Comparison of ENCODE assay signal across 9 cellular contexts in the genomic region with DNA sequence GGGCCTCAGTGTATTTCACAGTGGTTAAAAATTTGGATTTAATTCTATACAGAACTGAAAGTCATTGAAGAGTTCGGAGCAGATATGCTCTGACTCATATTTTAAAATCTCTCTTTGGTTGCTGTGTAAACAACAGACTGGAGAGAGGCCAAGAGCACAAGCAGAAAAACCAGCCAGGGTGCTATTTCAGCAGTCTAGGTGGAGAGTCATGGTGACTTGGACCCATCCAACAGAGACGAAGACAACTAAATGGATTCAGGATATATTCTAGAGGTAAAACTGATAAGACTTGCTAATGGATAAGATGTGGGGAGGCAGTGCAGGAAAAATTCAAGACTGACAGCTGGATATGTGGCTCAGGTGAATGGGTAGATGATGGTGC.
A peak's percentile ranks its signal among the peaks of the same experiment; 100 is the strongest.
DNase-seq lines count a peak whose midpoint lies in the region; ATAC-seq and TF ChIP-seq lines count a peak whose summit lies in the region.
"Had no signal": no experiment of that assay in that cellular context is flagged by ENCODE, and none has a peak within 500 bp of the region (broad histone marks: within the 10 kb centered on the region; RNA-seq: fewer than 3 reads in every experiment).

No MANE protein-coding gene starts in this region.

- intact Hi-C loops in PC-3 (cut with micrococcal nuclease): no loop called here
- intact Hi-C loops in stomach (cut with DNase I; ENCODE audit: low total_unique reads): no loop called here

- no TSS peak for BruUV-seq in PC-3 (replicated peaks; lab: Mats Ljungman, UMichigan)

- H3K79me2 ChIP-seq in PC-3 (ENCODE audit: low read length): peaks cover 10% of the 10 kb centered on the region

- POLR2A ChIA-PET in PC-3 (lab: Charles Lee; ENCODE audit: unreplicated experiment): no interaction called here

- DNase-seq in HS-5 (ENCODE audit: low read depth): peak; percentile 80
- DNase-seq in PC-3: peak; percentile 94
- peak; percentile 91 for DNase-seq in fibroblast of pulmonary artery (ENCODE audit: low read depth)
- DNase-seq in stomach: peak; percentile 74
- no peak for DNase-seq in activated CD4-positive, CD25-positive, alpha-beta regulatory T cell (lab: John Stamatoyannopoulos, UW)
- no peak for DNase-seq in C1 segment of cervical spinal cord (lab: John Stamatoyannopoulos, UW)
- no peak for DNase-seq in stimulated activated naive B cell treated with anti-CD40 and anti-IgM and Interleukin-4, amounts not matched to agents 10 μg/mL and 1 μg/mL and 100 μg/mL, for 72 hours
- DNase-seq: activated B cell treated with CpG ODN at 0.5 μM for 24 hours had no signal

- TF ChIP-seq POLR2A in stomach (IDR thresholded peaks at IDR 0.05): no peak

- no peak overlapping the region for H3K27ac Mint-ChIP-seq in stimulated activated naive B cell treated with anti-CD40 and anti-IgM and Interleukin-4, amounts not matched to agents 10 μg/mL and 1 μg/mL and 100 μg/mL, for 72 hours
- H3K27ac Mint-ChIP-seq: activated B cell treated with CpG ODN at 0.5 μM for 24 hours had no signal

- no peak overlapping the region for H2AFZ ChIP-seq in PC-3 (ENCODE audit: low read length)

- 23 to 29% (median 24%) methylated on average over 2 of the region's 2 CpGs for WGBS in stomach, 5 donors

- ATAC-seq in PC-3: peak; percentile 78
- ATAC-seq in stimulated activated naive B cell treated with anti-CD40 and anti-IgM and Interleukin-4, amounts not matched to agents 10 μg/mL and 1 μg/mL and 100 μg/mL, for 72 hours (replicated peaks): no peak
- no peak for ATAC-seq in HG02610 (IDR thresholded peaks at IDR 0.05; ENCODE audit: unreplicated experiment)

- peak overlapping the region; percentile 48 for H3K9ac ChIP-seq in PC-3 (ENCODE audit: low read length)

- CTCF ChIA-PET in PC-3 (lab: Charles Lee): no interaction called here

- H3K9me3 ChIP-seq in PC-3 (ENCODE audit: low read length) (no peaks in the 10 kb centered on the region), stomach (no peaks in the 10 kb centered on the region)

- H3K9me2 ChIP-seq in PC-3 (replicated peaks; ENCODE audit: low read length): no peaks in the 10 kb centered on the region

- H3K4me3 Mint-ChIP-seq in stimulated activated naive B cell treated with anti-CD40 and anti-IgM and Interleukin-4, amounts not matched to agents 10 μg/mL and 1 μg/mL and 100 μg/mL, for 72 hours: no peak overlapping the region
- H3K4me3 Mint-ChIP-seq: activated B cell treated with CpG ODN at 0.5 μM for 24 hours had no signal

- TF ChIP-seq EP300 in stomach (IDR thresholded peaks at IDR 0.05): no peak

- H3K36me3 ChIP-seq in PC-3 (ENCODE audit: low read depth, low read length) (no peaks in the 10 kb centered on the region), stomach (peaks cover 0 to 8% (median 0%) of the 10 kb centered on the region in 4 donors)

- H3K36me3 Mint-ChIP-seq in stimulated activated naive B cell treated with anti-CD40 and anti-IgM and Interleukin-4, amounts not matched to agents 10 μg/mL and 1 μg/mL and 100 μg/mL, for 72 hours: peaks cover 30 to 42% of the 10 kb centered on the region in 2 donors

- TF ChIP-seq CTCF in PC-3 (conservative IDR thresholded peaks at IDR 0.05; ENCODE audit: low read depth, low read length): no peak
- no peak for TF ChIP-seq CTCF in fibroblast of pulmonary artery (IDR thresholded peaks at IDR 0.05; ENCODE audit: low read length, missing control alignments)
- TF ChIP-seq CTCF in stomach (IDR thresholded peaks at IDR 0.05): no peak

- H3K4me2 ChIP-seq in PC-3 (ENCODE audit: low read length): peak overlapping the region; percentile 72

- H3F3A ChIP-seq in PC-3 (ENCODE audit: low read length, unreplicated experiment): no peaks in the 10 kb centered on the region

- H3K9me3 Mint-ChIP-seq in stimulated activated naive B cell treated with anti-CD40 and anti-IgM and Interleukin-4, amounts not matched to agents 10 μg/mL and 1 μg/mL and 100 μg/mL, for 72 hours: no peaks in the 10 kb centered on the region
- H3K9me3 Mint-ChIP-seq: activated B cell treated with CpG ODN at 0.5 μM for 24 hours had no signal

- H4K20me1 ChIP-seq in PC-3 (ENCODE audit: low read length): no peaks in the 10 kb centered on the region

- H3K27ac ChIP-seq in PC-3 (ENCODE audit: low read length) (peak overlapping the region; percentile 85), stomach (peak overlapping the region in 4 of 5 donors; percentile 54 to 71 (median 66))

- H3K27me3 ChIP-seq in PC-3 (ENCODE audit: low read length) (no peaks in the 10 kb centered on the region), stomach (no peaks in the 10 kb centered on the region)

- H3K27me3 Mint-ChIP-seq in stimulated activated naive B cell treated with anti-CD40 and anti-IgM and Interleukin-4, amounts not matched to agents 10 μg/mL and 1 μg/mL and 100 μg/mL, for 72 hours: no peaks in the 10 kb centered on the region
- H3K27me3 Mint-ChIP-seq: activated B cell treated with CpG ODN at 0.5 μM for 24 hours had no signal

- H3K4me1 Mint-ChIP-seq in stimulated activated naive B cell treated with anti-CD40 and anti-IgM and Interleukin-4, amounts not matched to agents 10 μg/mL and 1 μg/mL and 100 μg/mL, for 72 hours: peaks cover 12 to 25% of the 10 kb centered on the region in 2 donors

- H3K4me3 ChIP-seq in PC-3 (ENCODE audit: low read length) (no peak overlapping the region; the same call in 1 of the 2 replicates), fibroblast of pulmonary artery (replicated peaks; ENCODE audit: low read depth, low read length) (no peak overlapping the region), stomach (no peak overlapping the region)

- H3K4me1 ChIP-seq in PC-3 (ENCODE audit: insufficient read depth, low read length) (peaks cover 57% of the 10 kb centered on the region), stomach (peaks cover 34 to 79% (median 51%) of the 10 kb centered on the region in 4 donors)

Comparison
In these comparisons a context has a peak if more than half of its experiments do, and no peak if none do; other contexts are left out.
1. DNase-seq: peak in HS-5 (single experiment), PC-3 (single experiment), fibroblast of pulmonary artery (single experiment) and stomach (single experiment); none in activated CD4-positive, CD25-positive, alpha-beta regulatory T cell (0 of 4), C1 segment of cervical spinal cord (0 of 14) and stimulated activated naive B cell treated with anti-CD40 and anti-IgM and Interleukin-4, amounts not matched to agents 10 μg/mL and 1 μg/mL and 100 μg/mL, for 72 hours (single experiment).